Comparison of ENCODE assay signal across 8 cellular contexts in genomic region chr20:1894471-1894950, GRCh38. TPM values are rescaled to one million over a fixed set of nuclear protein-coding genes. Genes with fewer than 3 reads are reported as not detected.
DNase-seq lines count a peak whose midpoint lies in the region; ATAC-seq, FAIRE-seq and TF ChIP-seq lines count a peak whose summit lies in the region.

No MANE protein-coding gene starts in this region.

- peak in 1 of 2 experiments; percentile 62 for DNase-seq in A549 (ENCODE audit: low read depth in 1 of 2, low spot score in 1 of 2)
- DNase-seq in SK-N-SH: peak; percentile 92
- peak; percentile 73 for DNase-seq in endothelial cell of umbilical vein (ENCODE audit: low read depth, low spot score)
- peak; percentile 59 for DNase-seq in ureter (ENCODE audit: low spot score)

- TF ChIP-seq RAD21 in A549 (conservative IDR thresholded peaks at IDR 0.05 in 1 of 2, IDR thresholded peaks at IDR 0.05 in 1 of 2) (no peak), SK-N-SH (IDR thresholded peaks at IDR 0.05; ENCODE audit: low read length) (no peak)

- H3K4me1 ChIP-seq in A549 (peaks cover 44% of the 10 kb centered on the region), SK-N-SH (ENCODE audit: control insufficient read depth in 1 of 2, insufficient read depth in 2 of 2, low read depth in 1 of 2, low read length in 1 of 2) (peaks cover 10 to 18% of the 10 kb centered on the region in 2 experiments; a peak in 1 of 4 replicates), endothelial cell of umbilical vein (ENCODE audit: control insufficient read depth, extremely low read depth, insufficient read depth, low read length) (peaks cover 8% of the 10 kb centered on the region), mononuclear cell (ENCODE audit: insufficient read depth, low read length) (peaks cover 70% of the 10 kb centered on the region)

- H4K20me1 ChIP-seq in SK-N-SH (ENCODE audit: insufficient read depth): peaks cover 6% of the 10 kb centered on the region; the same call in 1 of the 2 replicates
- no peaks in the 10 kb centered on the region for H4K20me1 ChIP-seq in endothelial cell of umbilical vein (replicated peaks; ENCODE audit: control insufficient read depth, extremely low read depth, insufficient read depth, low read length)

- ATAC-seq in A549 (peak; percentile 71 to 74), GM18858 (IDR thresholded peaks at IDR 0.05; ENCODE audit: unreplicated experiment) (no peak), GM18867 (IDR thresholded peaks at IDR 0.05; ENCODE audit: unreplicated experiment) (no peak)

- 0 out of 2 replicates have a peak overlapping the region, but pooled peaks have one; percentile 68 for H2AFZ ChIP-seq in SK-N-SH (ENCODE audit: low read depth)
- H2AFZ ChIP-seq in endothelial cell of umbilical vein (ENCODE audit: low read depth, low read length): peak overlapping the region; percentile 38

- no peaks in the 10 kb centered on the region for H3F3A ChIP-seq in SK-N-SH (replicated peaks; ENCODE audit: insufficient read depth)

- H3K9ac ChIP-seq in SK-N-SH (peak overlapping the region; percentile 78), endothelial cell of umbilical vein (replicated peaks; ENCODE audit: extremely low read depth, insufficient read depth, low read length) (peak overlapping the region; percentile 71)

- peak overlapping the region; percentile 93 to 98 for H3K27ac ChIP-seq in A549
- peak overlapping the region; percentile 53 to 77; a peak in 2 of 4 replicates for H3K27ac ChIP-seq in SK-N-SH (ENCODE audit: low read depth in 2 of 2, low read length in 1 of 2)
- H3K27ac ChIP-seq in endothelial cell of umbilical vein (ENCODE audit: insufficient read depth, low read depth, low read length): peak overlapping the region; percentile 68

- POLR2A ChIA-PET in A549 (lab: Yijun Ruan, JAX) (interaction anchor here (0.6 kb wide), 1 partner anchor 94 kb away, joined by 5 read pairs; no protein-coding TSS in a partner anchor), SK-N-SH (lab: Yijun Ruan, JAX) (interaction anchor here (0.9 kb wide), 1 partner anchor 40 kb away, joined by 3 read pairs; no protein-coding TSS in a partner anchor), endothelial cell of umbilical vein (lab: Charles Lee) (no interaction called here)

- H3K27me3 ChIP-seq in SK-N-SH (ENCODE audit: insufficient read depth): no peaks in the 10 kb centered on the region
- no peaks in the 10 kb centered on the region for H3K27me3 ChIP-seq in endothelial cell of umbilical vein (ENCODE audit: control insufficient read depth in 2 of 2, insufficient read depth in 2 of 2, low read length in 2 of 2)
- peaks cover 2% of the 10 kb centered on the region for H3K27me3 ChIP-seq in mononuclear cell (ENCODE audit: insufficient read depth, low read length)

- dilution Hi-C loops in endothelial cell of umbilical vein (cut with MboI; ENCODE audit: extremely low pct_ligation_motif_present, low sequenced_read_pairs): no loop called here

- CTCF ChIA-PET in A549 (lab: Yijun Ruan, JAX) (interaction anchor here (1.9 to 2.4 kb wide), 2 partner anchors 92 to 118 kb away, joined by 5 to 9 read pairs; no protein-coding TSS in a partner anchor), SK-N-SH (lab: Yijun Ruan, JAX) (no interaction called here), endothelial cell of umbilical vein (lab: Charles Lee) (interaction anchor here (1.0 to 1.3 kb wide), 3 partner anchors 92 to 278 kb away, joined by 3 to 6 read pairs (median 4); no protein-coding TSS in a partner anchor)

- no peaks in the 10 kb centered on the region for H3K9me1 ChIP-seq in endothelial cell of umbilical vein (replicated peaks; ENCODE audit: control insufficient read depth, extremely low read depth, insufficient read depth, low read length)

- no peaks in the 10 kb centered on the region for H3K36me3 ChIP-seq in SK-N-SH (replicated peaks in 1 of 2; ENCODE audit: control insufficient read depth in 1 of 2, insufficient read depth in 2 of 2, low read length in 1 of 2)
- H3K36me3 ChIP-seq in endothelial cell of umbilical vein (ENCODE audit: control insufficient read depth in 2 of 2, extremely low read depth in 1 of 2, insufficient read depth in 2 of 2, low read length in 2 of 2): no peaks in the 10 kb centered on the region

- WGBS in A549 (ENCODE audit: missing lambda C conversion rate): 3% methylated on average over 6 of the region's 70 CpGs
- no CpG with 5 or more reads among the region's 70 CpGs for WGBS in SK-N-SH (ENCODE audit: low lambda C conversion rate)

- TF ChIP-seq EP300 in A549 (IDR thresholded peaks at IDR 0.05) (no peak), SK-N-SH (IDR thresholded peaks at IDR 0.05; ENCODE audit: borderline replicate concordance in 1 of 2, low read depth in 1 of 2, low read length in 1 of 2) (no peak)

- no peaks in the 10 kb centered on the region for H3K9me2 ChIP-seq in SK-N-SH

- no peak for TF ChIP-seq CTCF in A549 (IDR thresholded peaks at IDR 0.05)
- no peak for TF ChIP-seq CTCF in SK-N-SH (IDR thresholded peaks at IDR 0.05)
- TF ChIP-seq CTCF in endothelial cell of umbilical vein (IDR thresholded peaks at IDR 0.05; ENCODE audit: extremely low read depth in 1 of 2, insufficient read depth in 1 of 2, low read depth in 1 of 2, low read length in 2 of 2): no peak

- FAIRE-seq in A549 (lab: Jason Lieb, UNC): no peak
- FAIRE-seq in endothelial cell of umbilical vein (lab: Jason Lieb, UNC): no peak

- peak overlapping the region; percentile 92 for H3K4me2 ChIP-seq in A549
- H3K4me2 ChIP-seq in SK-N-SH: peak overlapping the region; percentile 74; the same call in 1 of the 2 replicates
- peak overlapping the region; percentile 6 for H3K4me2 ChIP-seq in endothelial cell of umbilical vein (ENCODE audit: insufficient read depth, low read length)

- no peak for TF ChIP-seq POLR2A in A549 (IDR thresholded peaks at IDR 0.05; ENCODE audit: low read length)
- peak; percentile 31 for TF ChIP-seq POLR2A in GM19193 (IDR thresholded peaks at IDR 0.05; ENCODE audit: extremely low read depth, insufficient read depth, insufficient read length)
- peak; percentile 45 for TF ChIP-seq POLR2A in endothelial cell of umbilical vein (IDR thresholded peaks at IDR 0.05; ENCODE audit: low read depth, low read length)

- no TSS peak for BruUV-seq in endothelial cell of umbilical vein (replicated peaks; lab: Mats Ljungman, UMichigan)

- peaks cover 44% of the 10 kb centered on the region for H3K79me2 ChIP-seq in SK-N-SH (ENCODE audit: insufficient read depth)
- H3K79me2 ChIP-seq in endothelial cell of umbilical vein (ENCODE audit: control insufficient read depth, insufficient read depth, low read length): peaks cover 21% of the 10 kb centered on the region

- intact Hi-C loops in endothelial cell of umbilical vein (cut with micrococcal nuclease): loop anchor here (10.0 kb wide), 2 partner anchors 210 to 390 kb away; partner anchors contain the start of gene STK35

- H3K4me3 ChIP-seq in A549 (peak overlapping the region; percentile 71), SK-N-SH (ENCODE audit: low read depth in 2 of 2, low read length in 1 of 2) (peak overlapping the region; percentile 62 to 84), endothelial cell of umbilical vein (replicated peaks in 1 of 3; ENCODE audit: insufficient read depth in 1 of 3, low read depth in 1 of 3, low read length in 3 of 3) (peak overlapping the region; percentile 25 to 70 (median 53)), mononuclear cell (ENCODE audit: low read length) (peak overlapping the region; percentile 65)

- H3K9me3 ChIP-seq in A549 (no peaks in the 10 kb centered on the region), SK-N-SH (no peaks in the 10 kb centered on the region), endothelial cell of umbilical vein (replicated peaks; ENCODE audit: control insufficient read depth, insufficient read depth, low read length) (no peaks in the 10 kb centered on the region), mononuclear cell (ENCODE audit: low read depth, low read length) (no peaks in the 10 kb centered on the region)

TF ChIP-seq in A549, 52 proteins besides CTCF, POLR2A, EP300 and RAD21 (continues in another document):
- TF ChIP-seq PHF8 (IDR thresholded peaks at IDR 0.05; ENCODE audit: borderline replicate concordance, low read depth) (peak; percentile 58; the same call in 1 of the 2 replicates), ZC3H11A (IDR thresholded peaks at IDR 0.05) (no peak), HOXB13 (CRISPR knock-in tag; IDR thresholded peaks at IDR 0.05; ENCODE audit: low read depth) (no peak), JUN (IDR thresholded peaks at IDR 0.05) (peak in 1 of 2 experiments; percentile 30; a peak in 2 of 5 replicates)

TF ChIP-seq in SK-N-SH, 30 proteins besides CTCF, POLR2A, EP300 and RAD21 (continues in another document):
- TF ChIP-seq POLR2AphosphoS5 (IDR thresholded peaks at IDR 0.05; ENCODE audit: low read depth, low read length) (no peak), MAX (IDR thresholded peaks at IDR 0.05; ENCODE audit: low read depth) (0 out of 2 replicates have a peak, but pooled peaks have one; percentile 4)

TF ChIP-seq in endothelial cell of umbilical vein, 7 proteins besides CTCF, POLR2A, EP300 and RAD21:
- TF ChIP-seq GATA2 (IDR thresholded peaks at IDR 0.05; ENCODE audit: insufficient read depth, insufficient read length, low read depth, low read length) (no peak), FOS (IDR thresholded peaks at IDR 0.05; ENCODE audit: borderline replicate concordance, insufficient read depth, low read length) (peak; percentile 38), POLR2AphosphoS5 (IDR thresholded peaks at IDR 0.05; ENCODE audit: insufficient read depth, low read depth, low read length) (peak; percentile 23)

RNA-seq across cellular contexts. Expression of gene SIRPA, which starts 0.7 kb away (rescaled TPM):
- 12.8 and 18.3 TPM in 2 replicates for polyA plus RNA-seq in A549 (2011; rRNA removed)
- 28.5 and 34.4 TPM in 2 replicates for polyA plus RNA-seq in A549 (2012; cell fraction: cytosol; rRNA removed)
- 31.9 and 32.8 TPM in 2 replicates for polyA plus RNA-seq in A549 (2012; cell fraction: nucleus; rRNA removed)
- polyA plus RNA-seq in A549 (2017; fragmentation: RNase III; extraction: RNeasy Plus Mini Kit Qiagen cat#74134 plus additional on column Dnase treatment): 21.2 to 22.0 TPM (median 21.6 TPM) in 3 replicates
- polyA minus RNA-seq in A549 (2011; rRNA and poly(A)+ RNA removed): 11.8 and 14.1 TPM in 2 replicates
- 6.8 and 9.1 TPM in 2 replicates for polyA plus RNA-seq in SK-N-SH (2012; rRNA removed)
- polyA plus RNA-seq in SK-N-SH (2012; cell fraction: cytosol; rRNA removed): 6.5 and 8.5 TPM in 2 replicates
- 11.2 and 11.3 TPM in 2 replicates for polyA plus RNA-seq in SK-N-SH (2012; cell fraction: nucleus; rRNA removed)
- 58.3 and 59.2 TPM in 2 replicates for total RNA-seq in endothelial cell of umbilical vein
- polyA plus RNA-seq in endothelial cell of umbilical vein: 29.4 and 29.9 TPM in 2 replicates
- 29.7 and 31.1 TPM in 2 replicates for polyA plus RNA-seq in endothelial cell of umbilical vein (2011; cell fraction: cytosol; rRNA removed)
- polyA plus RNA-seq in endothelial cell of umbilical vein (2011; cell fraction: nucleus; rRNA removed): 20.5 and 25.2 TPM in 2 replicates
- polyA plus RNA-seq in endothelial cell of umbilical vein (2012): 44.4 and 51.5 TPM in 2 replicates
- polyA minus RNA-seq in endothelial cell of umbilical vein: 24.2 and 27.6 TPM in 2 replicates
- polyA minus RNA-seq in endothelial cell of umbilical vein (2011; cell fraction: cytosol; rRNA and poly(A)+ RNA removed): not detected
- polyA minus RNA-seq in endothelial cell of umbilical vein (2011; cell fraction: nucleus; rRNA and poly(A)+ RNA removed): 8.2 and 8.6 TPM in 2 replicates
- 23.6 TPM for total RNA-seq in mononuclear cell
- total RNA-seq in ureter: 14.5 TPM

Comparison
In these comparisons a context has a peak if more than half of its experiments do, and no peak if none do; other contexts are left out.
1. ATAC-seq: peak in A549 (2 of 2); none in GM18858 (single experiment) and GM18867 (single experiment).
2. H3K4me2 ChIP-seq: peak in every context shown above with its lines; median percentile 92 in A549; 74 in SK-N-SH; 6 in endothelial cell of umbilical vein.
3. Of the 12 proteins assayed by ChIP-seq in both A549 and SK-N-SH: peak only in A549: none; only in SK-N-SH: MAX; in both: none; in neither: 11.
4. Peak in every context shown above with its lines, with median percentiles within 50 percentile points of each other: H3K27ac ChIP-seq and H3K4me3 ChIP-seq.